Comparison of ENCODE assay signal across 8 cellular contexts in the genomic region with DNA sequence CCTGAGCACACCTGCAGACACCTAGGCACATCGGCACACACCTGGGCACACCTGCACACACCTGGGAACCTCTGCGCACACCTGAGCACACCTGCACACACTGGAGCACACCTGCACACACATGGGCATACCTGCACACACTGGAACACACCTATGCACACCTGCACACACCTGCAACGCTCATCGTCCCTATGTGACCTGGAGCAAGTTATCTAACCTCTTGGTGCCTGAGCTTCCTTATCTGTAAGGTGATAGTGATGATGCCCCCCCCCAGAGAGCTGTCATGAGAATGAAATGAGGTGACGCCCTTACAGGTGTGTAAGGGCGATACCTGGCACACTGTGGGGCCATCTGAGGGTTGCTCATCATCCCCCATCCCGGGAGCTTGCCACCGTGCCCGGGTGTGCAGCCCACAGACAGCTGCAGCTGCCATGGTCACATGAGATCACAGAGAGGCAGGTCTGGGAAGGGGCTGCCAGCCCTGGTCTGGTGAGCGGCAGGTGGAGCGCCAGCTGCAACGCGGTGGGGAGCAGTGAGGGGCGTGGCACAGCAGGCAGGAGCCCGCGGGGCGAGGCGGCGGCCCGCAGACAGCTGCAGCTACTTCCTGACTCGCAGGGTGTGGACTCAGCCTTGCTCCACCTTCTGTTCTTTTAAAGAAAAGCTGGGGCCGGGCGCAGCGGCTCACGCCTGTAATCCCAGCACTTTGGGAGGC. TPM values are rescaled to one million over a fixed set of nuclear protein-coding genes. Genes with fewer than 3 reads are reported as not detected.
A peak's percentile ranks its signal among the peaks of the same experiment; 100 is the strongest.
DNase-seq lines count a peak whose midpoint lies in the region; ATAC-seq and TF ChIP-seq lines count a peak whose summit lies in the region.

No MANE protein-coding gene starts in this region.

- H3K9me3 Mint-ChIP-seq in activated CD4-positive, alpha-beta memory T cell treated with anti-CD3 and anti-CD28 coated beads, Interleukin-2, amount 10 ng/mL, durations not matched to agents 7 days and 5 days = peaks cover 3% of the 10 kb centered on the region
- H3K9me3 Mint-ChIP-seq in glutamatergic neuron (ENCODE audit: unreplicated experiment) = peaks cover 29% of the 10 kb centered on the region

- peaks cover 0 to under 1% (median 0%) of the 10 kb centered on the region in 4 donors for H3K9me3 ChIP-seq in tibial nerve

- peak; percentile 72 for ATAC-seq in HG03175 (IDR thresholded peaks at IDR 0.05; ENCODE audit: unreplicated experiment)
- ATAC-seq in HG03457 (IDR thresholded peaks at IDR 0.05; ENCODE audit: unreplicated experiment) = no peak

- peaks cover 26% of the 10 kb centered on the region for H3K4me1 Mint-ChIP-seq in activated CD4-positive, alpha-beta memory T cell treated with anti-CD3 and anti-CD28 coated beads, Interleukin-2, amount 10 ng/mL, durations not matched to agents 7 days and 5 days
- H3K4me1 Mint-ChIP-seq in glutamatergic neuron (ENCODE audit: low read depth, unreplicated experiment) = peaks cover 34% of the 10 kb centered on the region

- CTCF ChIA-PET in activated CD4-positive, alpha-beta memory T cell treated with anti-CD3 and anti-CD28 coated beads, Interleukin-2, amount 10 ng/mL, durations not matched to agents 7 days and 5 days (lab: Charles Lee) = interaction anchor here (0.7 to 1.6 kb wide), 13 partner anchors 10 to 276 kb away, joined by 3 to 12 read pairs (median 4); no protein-coding TSS in a partner anchor

- no peaks in the 10 kb centered on the region for H3K36me3 ChIP-seq in tibial nerve

- peak; percentile 79 for DNase-seq in GM13976 (ENCODE audit: low spot score)
- peak; percentile 73 for DNase-seq in NCI-H510A treated with DMSO at 0.1 percent for 48 hours (lab: John Stamatoyannopoulos, UW)
- DNase-seq in activated CD4-positive, alpha-beta memory T cell treated with anti-CD3 and anti-CD28 coated beads, Interleukin-2, amount 10 ng/mL, durations not matched to agents 7 days and 5 days = peak; percentile 78
- peak; percentile 80 for DNase-seq in glutamatergic neuron
- DNase-seq in stimulated activated CD8-positive, alpha-beta memory T cell treated with anti-CD3 and anti-CD28 coated beads, Interleukin-12 subunit alpha, Interleukin-12 subunit beta, amount 100 ng/mL, for 4 hours (ENCODE audit: low read depth) = peak; percentile 19
- no peak for DNase-seq in tibial nerve (ENCODE audit: low spot score in 2 of 2)

- no peaks in the 10 kb centered on the region for H3K36me3 Mint-ChIP-seq in activated CD4-positive, alpha-beta memory T cell treated with anti-CD3 and anti-CD28 coated beads, Interleukin-2, amount 10 ng/mL, durations not matched to agents 7 days and 5 days (ENCODE audit: low read depth)
- peaks cover 8% of the 10 kb centered on the region for H3K36me3 Mint-ChIP-seq in glutamatergic neuron (ENCODE audit: unreplicated experiment)

- peak overlapping the region; percentile 62 for H3K4me3 Mint-ChIP-seq in activated CD4-positive, alpha-beta memory T cell treated with anti-CD3 and anti-CD28 coated beads, Interleukin-2, amount 10 ng/mL, durations not matched to agents 7 days and 5 days
- H3K4me3 Mint-ChIP-seq in glutamatergic neuron (ENCODE audit: unreplicated experiment) = peak overlapping the region; percentile 71

- no peak overlapping the region for H3K27ac ChIP-seq in tibial nerve

- H3K27me3 ChIP-seq in tibial nerve = peaks cover 0 to 24% of the 10 kb centered on the region in 2 donors

- no peak overlapping the region for H3K4me3 ChIP-seq in tibial nerve

- H3K4me1 ChIP-seq in tibial nerve = peaks cover 0 to 55% (median 11%) of the 10 kb centered on the region in 4 donors

- TF ChIP-seq POLR2A in tibial nerve (IDR thresholded peaks at IDR 0.05) = no peak

- in situ Hi-C loops in GM13976 (cut with MboI; ENCODE audit: low sequenced_read_pairs, unreplicated experiment) = no loop called here

- H3K27ac Mint-ChIP-seq in activated CD4-positive, alpha-beta memory T cell treated with anti-CD3 and anti-CD28 coated beads, Interleukin-2, amount 10 ng/mL, durations not matched to agents 7 days and 5 days = peak overlapping the region; percentile 64
- H3K27ac Mint-ChIP-seq in glutamatergic neuron (ENCODE audit: unreplicated experiment) = peak overlapping the region; percentile 85

- peaks cover 6% of the 10 kb centered on the region for H3K27me3 Mint-ChIP-seq in activated CD4-positive, alpha-beta memory T cell treated with anti-CD3 and anti-CD28 coated beads, Interleukin-2, amount 10 ng/mL, durations not matched to agents 7 days and 5 days
- peaks cover 16% of the 10 kb centered on the region for H3K27me3 Mint-ChIP-seq in glutamatergic neuron (ENCODE audit: unreplicated experiment)

- no peak for TF ChIP-seq EP300 in tibial nerve (IDR thresholded peaks at IDR 0.05)

- POLR2A ChIA-PET in activated CD4-positive, alpha-beta memory T cell treated with anti-CD3 and anti-CD28 coated beads, Interleukin-2, amount 10 ng/mL, durations not matched to agents 7 days and 5 days (lab: Charles Lee) = interaction anchor here (1.1 to 1.7 kb wide), 6 partner anchors 12 to 107 kb away, joined by 3 to 8 read pairs (median 5); no protein-coding TSS in a partner anchor

- TF ChIP-seq CTCF in GM13976 (IDR thresholded peaks at IDR 0.05; ENCODE audit: borderline replicate concordance, control extremely low read depth, extremely low read depth, insufficient read depth, missing control alignments) (no peak), glutamatergic neuron (IDR thresholded peaks at IDR 0.05; ENCODE audit: partially characterized antibody, unreplicated experiment) (no peak), tibial nerve (IDR thresholded peaks at IDR 0.05) (no peak)

- WGBS in tibial nerve, 2 donors = 16 to 25% methylated on average over 13 to 24 of the region's 25 CpGs

RNA-seq across cellular contexts. Expression of gene FBRSL1, which starts 59.9 kb away (rescaled TPM):
- 10 to 100 TPM; 36.7 to 47.0 TPM for total RNA-seq in activated CD4-positive, alpha-beta memory T cell treated with anti-CD3 and anti-CD28 coated beads, Interleukin-2, amount 10 ng/mL, durations not matched to agents 7 days and 5 days
- total RNA-seq in glutamatergic neuron (ENCODE audit: unreplicated experiment) (211 TPM), tibial nerve (10 to 100 TPM; 13.8 to 31.5 (median 16.1) TPM)

Comparison
In these comparisons a context has a peak if more than half of its experiments do, and no peak if none do; other contexts are left out.
1. DNase-seq: peak in GM13976 (single experiment), NCI-H510A treated with DMSO at 0.1 percent for 48 hours (single experiment), activated CD4-positive, alpha-beta memory T cell treated with anti-CD3 and anti-CD28 coated beads, Interleukin-2, amount 10 ng/mL, durations not matched to agents 7 days and 5 days (single experiment), glutamatergic neuron (single experiment) and stimulated activated CD8-positive, alpha-beta memory T cell treated with anti-CD3 and anti-CD28 coated beads, Interleukin-12 subunit alpha, Interleukin-12 subunit beta, amount 100 ng/mL, for 4 hours (single experiment); none in tibial nerve (0 of 2).